ENCODE assay signal across 12 cellular contexts in genomic region chr11:117833401-117833891, GRCh38. TPM values are rescaled to one million over a fixed set of nuclear protein-coding genes. Genes with fewer than 3 reads are reported as not detected.
DNase-seq lines count a peak whose midpoint lies in the region; ATAC-seq and TF ChIP-seq lines count a peak whose summit lies in the region.
"Had no signal": no experiment of that assay in that cellular context is flagged by ENCODE, and none has a peak within 500 bp of the region (broad histone marks: within the 10 kb centered on the region; RNA-seq: fewer than 3 reads in every experiment).

No MANE protein-coding gene starts in this region.

- H3K9me3 ChIP-seq in Peyer's patch (no peaks in the 10 kb centered on the region), right lobe of liver (no peaks in the 10 kb centered on the region), T-helper 17 cell (ENCODE audit: control insufficient read depth, low read length, poor library complexity, severe bottlenecking) (no peaks in the 10 kb centered on the region)

- WGBS in right lobe of liver (ENCODE audit: insufficient coverage, low coverage, low lambda C conversion rate, missing lambda C conversion rate) = 41% methylated on average over 5 of the region's 7 CpGs

- H3K27ac ChIP-seq in Peyer's patch (peak overlapping the region in 1 of 4 donors; percentile 44), right lobe of liver (peak overlapping the region in 1 of 3 donors; percentile 24)

- peaks cover 31% of the 10 kb centered on the region for H3K27me3 Mint-ChIP-seq in T-helper 17 cell

- no peak overlapping the region for H3K27ac Mint-ChIP-seq in T-helper 17 cell
- H3K27ac Mint-ChIP-seq: activated CD4-positive, alpha-beta memory T cell treated with anti-CD3 and anti-CD28 coated beads, Interleukin-2, amount 10 ng/mL, durations not matched to agents 7 days and 5 days had no signal

- TF ChIP-seq RAD21 in Ishikawa (IDR thresholded peaks at IDR 0.05; ENCODE audit: low read depth) = peak; percentile 15; the same call in 1 of the 2 replicates

- peak; percentile 64 for TF ChIP-seq EP300 in Ishikawa (IDR thresholded peaks at IDR 0.05; ENCODE audit: borderline replicate concordance)

- no peaks in the 10 kb centered on the region for H3K36me3 Mint-ChIP-seq in T-helper 17 cell (ENCODE audit: low read depth)
- H3K36me3 Mint-ChIP-seq: CD8-positive, alpha-beta memory T cell had no signal

- H3K4me3 Mint-ChIP-seq in T-helper 17 cell = no peak overlapping the region
- H3K4me3 Mint-ChIP-seq: activated CD4-positive, alpha-beta memory T cell treated with anti-CD3 and anti-CD28 coated beads, Interleukin-2, amount 10 ng/mL, durations not matched to agents 7 days and 5 days had no signal

- no peaks in the 10 kb centered on the region for H3K27me3 ChIP-seq in Peyer's patch
- no peaks in the 10 kb centered on the region for H3K27me3 ChIP-seq in right lobe of liver

- TF ChIP-seq CTCF in Peyer's patch (IDR thresholded peaks at IDR 0.05) = no peak
- no peak for TF ChIP-seq CTCF in right lobe of liver (IDR thresholded peaks at IDR 0.05)

- peaks cover 0 to 26% (median 8%) of the 10 kb centered on the region in 4 donors for H3K4me1 ChIP-seq in Peyer's patch
- H3K4me1 ChIP-seq in right lobe of liver = no peaks in the 10 kb centered on the region

- no peaks in the 10 kb centered on the region for H3K36me3 ChIP-seq in Peyer's patch
- H3K36me3 ChIP-seq in right lobe of liver = no peaks in the 10 kb centered on the region

- H3K4me3 ChIP-seq in Peyer's patch (no peak overlapping the region), right lobe of liver (no peak overlapping the region)

- intact Hi-C loops in right lobe of liver (cut with DNase I) = loop anchor here in 1 of 2 donors (10.0 kb wide), 1 partner anchor 111 kb away; no protein-coding TSS in a partner anchor

- DNase-seq in A172 (ENCODE audit: low spot score) (peak; percentile 25), Peyer's patch (peak; percentile 12 to 82 (median 79)), right lobe of liver (peak; percentile 63 to 88 (median 74)), pons (ENCODE audit: low spot score) (no peak), T-helper 17 cell (no peak), AG08395 (ENCODE audit: low spot score) (no peak), T-helper 9 cell (no peak)
- DNase-seq: activated CD4-positive, alpha-beta memory T cell treated with anti-CD3 and anti-CD28 coated beads, Interleukin-2, amount 10 ng/mL, durations not matched to agents 7 days and 5 days; cortex of kidney; NK-92 treated with Interleukin-12 subunit alpha and Interleukin-12 subunit beta, amount 100 ng/mL, for 24 hours had no signal

- peaks cover 16% of the 10 kb centered on the region for H3K4me1 Mint-ChIP-seq in T-helper 17 cell

- no peak for TF ChIP-seq POLR2A in Peyer's patch (IDR thresholded peaks at IDR 0.05)
- no peak for TF ChIP-seq POLR2A in right lobe of liver (IDR thresholded peaks at IDR 0.05)

- ATAC-seq in right lobe of liver (peak; percentile 57 to 80 (median 66)), T-helper 17 cell (no peak)

TF ChIP-seq in Ishikawa, 13 proteins besides CTCF, POLR2A, EP300 and RAD21:
- TF ChIP-seq REST (IDR thresholded peaks at IDR 0.05; ENCODE audit: low read depth) (no peak), EGR1 (IDR thresholded peaks at IDR 0.05) (no peak), TEAD4 (IDR thresholded peaks at IDR 0.05) (no peak; the same call in 1 of the 2 replicates), MAX (IDR thresholded peaks at IDR 0.05) (peak; percentile 56; the same call in 1 of the 2 replicates), TAF1 (IDR thresholded peaks at IDR 0.05; ENCODE audit: low read depth) (no peak), USF1 (IDR thresholded peaks at IDR 0.05) (peak; percentile 40; the same call in 1 of the 2 replicates), FOXM1 (IDR thresholded peaks at IDR 0.05; ENCODE audit: borderline replicate concordance, low read depth) (no peak), ZBTB7A (IDR thresholded peaks at IDR 0.05; ENCODE audit: low read depth) (no peak; the same call in 1 of the 2 replicates), CREB1 (IDR thresholded peaks at IDR 0.05; ENCODE audit: low read depth) (no peak), TCF12 (IDR thresholded peaks at IDR 0.05; ENCODE audit: low read depth) (peak; percentile 93), NFIC (IDR thresholded peaks at IDR 0.05) (peak; percentile 88), YY1 (IDR thresholded peaks at IDR 0.05; ENCODE audit: low read depth) (peak; percentile 64; the same call in 1 of the 2 replicates), CEBPB (IDR thresholded peaks at IDR 0.05) (peak; percentile 99)
TF ChIP-seq in Ishikawa: peak in this region for 6.

RNA-seq across cellular contexts. Expression of gene FXYD2, which starts 8.9 kb away (rescaled TPM):
- not detected in 2 replicates for total RNA-seq in A172 (2014; rRNA removed; shearing (Covaris generic))
- total RNA-seq in Peyer's patch = 1 to 10 TPM in 1 of 4 donors, under 1 TPM in 1, not detected in 2; 0.67 to 1.7 TPM
- 10 to 100 TPM in 5 of 6 experiments, 1 to 10 TPM in 1; 9.3 to 13.7 (median 11.4) TPM for total RNA-seq in right lobe of liver
- 1 to 10 TPM in 1 of 2 donors, not detected in 1; 1.3 TPM for total RNA-seq in T-helper 17 cell

RNA-seq across cellular contexts. Expression of gene DSCAML1, which starts 36.4 kb away (rescaled TPM):
- not detected in 2 replicates for total RNA-seq in A172 (2014; rRNA removed; shearing (Covaris generic))
- 1 to 10 TPM in 2 of 4 donors, under 1 TPM in 2; 0.18 to 5.8 (median 2.9) TPM for total RNA-seq in Peyer's patch
- under 1 TPM in 5 of 6 experiments, not detected in 1; 0.06 to 0.92 (median 0.22) TPM for total RNA-seq in right lobe of liver
- under 1 TPM; 0.21 to 0.92 TPM for total RNA-seq in T-helper 17 cell

RNA-seq across cellular contexts. Expression of gene FXYD6, which starts 43.0 kb away (rescaled TPM):
- 2.1 and 2.9 TPM in 2 replicates for total RNA-seq in A172 (2014; rRNA removed; shearing (Covaris generic))
- total RNA-seq in Peyer's patch = 10 to 100 TPM in 3 of 4 donors, 1 to 10 TPM in 1; 5.1 to 41.3 (median 14.0) TPM
- 10 to 100 TPM in 2 of 6 experiments, 1 to 10 TPM in 4; 4.9 to 14.4 (median 8.9) TPM for total RNA-seq in right lobe of liver
- under 1 TPM in 1 of 2 donors, not detected in 1; 0.62 TPM for total RNA-seq in T-helper 17 cell
- total RNA-seq: activated CD4-positive, alpha-beta memory T cell treated with anti-CD3 and anti-CD28 coated beads, Interleukin-2, amount 10 ng/mL, durations not matched to agents 7 days and 5 days had no signal

Comparison
In these comparisons a context has a peak if more than half of its experiments do, and no peak if none do; other contexts are left out.
1. DNase-seq: peak in A172 (single experiment), Peyer's patch (3 of 3) and right lobe of liver (3 of 3); none in pons (single experiment), T-helper 17 cell (0 of 3), AG08395 (single experiment) and T-helper 9 cell (single experiment).